Comparison of ENCODE assay signal across 8 cellular contexts in the genomic region with DNA sequence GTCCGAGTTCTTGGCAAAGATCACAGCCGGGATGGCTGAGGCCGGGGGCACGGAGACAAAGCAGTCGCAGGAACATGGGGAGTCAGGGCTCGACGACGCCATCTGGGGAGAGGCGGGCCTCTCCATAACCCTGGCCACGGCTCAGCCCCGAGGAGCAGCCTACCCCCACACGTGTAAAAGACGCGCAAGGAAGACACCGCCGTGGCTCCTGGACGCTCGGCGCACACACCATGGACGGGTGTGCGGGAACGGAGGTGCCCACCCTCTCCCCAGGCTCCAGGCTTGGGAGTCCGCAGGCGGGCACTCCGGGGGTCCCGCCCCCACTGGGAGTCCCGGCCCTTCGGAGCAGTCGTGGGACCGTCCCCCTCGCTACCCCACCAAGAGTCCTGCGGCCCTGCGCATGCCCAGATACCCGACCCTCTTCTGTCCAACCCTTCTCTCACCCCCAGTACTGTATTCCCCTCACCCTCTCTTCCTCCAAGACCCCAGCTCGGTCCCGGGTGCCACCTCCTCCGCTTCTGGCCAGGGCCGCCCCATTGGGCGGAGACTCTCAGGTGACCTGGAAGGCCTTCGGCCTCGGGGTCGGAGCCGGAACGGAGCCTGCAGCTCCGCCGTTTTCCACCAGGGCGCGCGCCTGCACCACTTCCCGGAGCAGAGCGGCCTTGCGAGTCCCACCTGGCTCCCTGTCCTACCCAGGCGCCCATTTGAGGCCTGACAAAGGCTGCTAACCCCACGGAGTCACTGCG. TPM values are rescaled to one million over a fixed set of nuclear protein-coding genes. Genes with fewer than 3 reads are reported as not detected.
DNase-seq lines count a peak whose midpoint lies in the region; ATAC-seq, FAIRE-seq and TF ChIP-seq lines count a peak whose summit lies in the region.

A gene (minus strand): TSS at position 532 of the 746 bp plus-strand sequence. CDS start 430 bp downstream, at position 102.

- TF ChIP-seq CTCF in D721Med (IDR thresholded peaks at IDR 0.05; ENCODE audit: insufficient read depth, missing control alignments) (peak; percentile 83), Panc1 (IDR thresholded peaks at IDR 0.05) (peak; percentile 99)

- CTCF ChIA-PET in Panc1 (lab: Charles Lee), result interaction anchor here (0.6 to 5.2 kb wide), 6 partner anchors 10 to 177 kb away, joined by 3 to 78 read pairs (median 4); a partner anchor contains a TSS
- CTCF ChIA-PET in naive thymus-derived CD4-positive, alpha-beta T cell (lab: Charles Lee), result interaction anchor here (0.6 to 11.5 kb wide), 7 partner anchors 10 to 130 kb away, joined by 3 to 290 read pairs (median 6); a partner anchor contains a TSS

- H3K27ac Mint-ChIP-seq in activated T-cell treated with anti-CD3 and anti-CD28 coated beads, Interleukin-2, amount 50 U/mL, for 72 hours, result peak within 1 kb of the TSS; percentile 27
- peak within 1 kb of the TSS; percentile 55 to 93 (median 86) for H3K27ac Mint-ChIP-seq in naive thymus-derived CD4-positive, alpha-beta T cell

- no peaks in the 10 kb centered on the region for H3K27me3 ChIP-seq in Panc1 (ENCODE audit: control insufficient read depth, insufficient read depth, low read length)
- peaks cover 0 to 6% of the 10 kb centered on the region in 2 donors for H3K27me3 ChIP-seq in naive thymus-derived CD4-positive, alpha-beta T cell (ENCODE audit: control insufficient read depth in 2 of 2, insufficient read depth in 2 of 2, low read length in 2 of 2)

- peaks cover 17% of the 10 kb centered on the region for H3K4me1 ChIP-seq in Panc1 (ENCODE audit: control insufficient read depth, insufficient read depth, low read length)
- peaks cover 19 to 21% of the 10 kb centered on the region in 2 donors for H3K4me1 ChIP-seq in naive thymus-derived CD4-positive, alpha-beta T cell (ENCODE audit: control insufficient read depth in 2 of 2, insufficient read depth in 2 of 2, low read length in 2 of 2)

- in situ Hi-C loops in Panc1 (cut with HindIII; ENCODE audit: low pct_unique_long_range_greater_than_20kb, low sequenced_read_pairs), result no loop called here

- intact Hi-C loops in Panc1 (cut with micrococcal nuclease; ENCODE audit: unreplicated experiment), result loop anchor here (1.0 to 5.0 kb wide), 3 partner anchors 49 to 176 kb away; a partner anchor contains a TSS
- intact Hi-C loops in naive thymus-derived CD4-positive, alpha-beta T cell (cut with micrococcal nuclease), result loop anchor here (1.0 to 10.0 kb wide), 9 partner anchors 10 to 776 kb away; a partner anchor contains a TSS

- TSS peak; percentile 94 for BruUV-seq in Panc1 (replicated peaks; lab: Mats Ljungman, UMichigan)

- ATAC-seq in GM21423 (IDR thresholded peaks at IDR 0.05; ENCODE audit: unreplicated experiment), result peak; percentile 81
- ATAC-seq in Panc1, result peak; percentile 91
- ATAC-seq in activated T-cell treated with anti-CD3 and anti-CD28 coated beads, Interleukin-2, amount 50 U/mL, for 72 hours (replicated peaks in 1 of 2), result peak; percentile 92 to 94
- peak; percentile 94 for ATAC-seq in naive thymus-derived CD4-positive, alpha-beta T cell

- DNase-seq in D721Med (ENCODE audit: insufficient read length, low spot score), result peak; percentile 90
- peak; percentile 74 for DNase-seq in Jurkat, Clone E6-1 (ENCODE audit: low read depth, low spot score)
- DNase-seq in Panc1 (ENCODE audit: low read depth, low spot score), result peak; percentile 52
- DNase-seq in activated T-cell treated with anti-CD3 and anti-CD28 coated beads, Interleukin-2, amount 50 U/mL, for 72 hours, result peak; percentile 93 to 97
- DNase-seq in fibroblast of gingiva (ENCODE audit: low read depth), result peak; percentile 79
- DNase-seq in naive thymus-derived CD4-positive, alpha-beta T cell, result peak; percentile 71 to 94 (median 81)
- peak; percentile 54 to 84 (median 76) for DNase-seq in stimulated activated naive CD4-positive, alpha-beta T cell (lab: John Stamatoyannopoulos, UW)

- H3K4me3 Mint-ChIP-seq in activated T-cell treated with anti-CD3 and anti-CD28 coated beads, Interleukin-2, amount 50 U/mL, for 72 hours, result peak within 1 kb of the TSS; percentile 90 to 99
- peak within 1 kb of the TSS; percentile 84 to 99 (median 94) for H3K4me3 Mint-ChIP-seq in naive thymus-derived CD4-positive, alpha-beta T cell

- H3K27me3 Mint-ChIP-seq in activated T-cell treated with anti-CD3 and anti-CD28 coated beads, Interleukin-2, amount 50 U/mL, for 72 hours (ENCODE audit: low read depth), result peaks cover 19% of the 10 kb centered on the region
- peaks cover 6 to 22% (median 18%) of the 10 kb centered on the region in 5 donors for H3K27me3 Mint-ChIP-seq in naive thymus-derived CD4-positive, alpha-beta T cell

- FAIRE-seq in D721Med (lab: Jason Lieb, UNC), result no peak

- no peaks in the 10 kb centered on the region for H3K9me3 ChIP-seq in Panc1 (ENCODE audit: control insufficient read depth, insufficient read depth, low read depth, low read length)
- no peaks in the 10 kb centered on the region for H3K9me3 ChIP-seq in naive thymus-derived CD4-positive, alpha-beta T cell (ENCODE audit: control insufficient read depth in 2 of 3, low read length in 3 of 3)

- H3K4me1 Mint-ChIP-seq in activated T-cell treated with anti-CD3 and anti-CD28 coated beads, Interleukin-2, amount 50 U/mL, for 72 hours (ENCODE audit: low read depth), result peaks cover 38% of the 10 kb centered on the region
- H3K4me1 Mint-ChIP-seq in naive thymus-derived CD4-positive, alpha-beta T cell, result peaks cover 9 to 50% (median 38%) of the 10 kb centered on the region in 7 donors

- no peaks in the 10 kb centered on the region for H3K36me3 ChIP-seq in Panc1 (ENCODE audit: control insufficient read depth, insufficient read depth, low read length)
- peaks cover 0 to 24% (median 0%) of the 10 kb centered on the region in 3 experiments for H3K36me3 ChIP-seq in naive thymus-derived CD4-positive, alpha-beta T cell (ENCODE audit: control insufficient read depth in 2 of 3, insufficient read depth in 3 of 3, low read length in 3 of 3)

- peaks cover 0 to 1% of the 10 kb centered on the region in 2 donors for H3K36me3 Mint-ChIP-seq in activated T-cell treated with anti-CD3 and anti-CD28 coated beads, Interleukin-2, amount 50 U/mL, for 72 hours (ENCODE audit: insufficient read depth in 2 of 2)
- peaks cover 0 to 4% (median under 1%) of the 10 kb centered on the region in 5 donors for H3K36me3 Mint-ChIP-seq in naive thymus-derived CD4-positive, alpha-beta T cell

- peak within 1 kb of the TSS; percentile 76 for H3K27ac ChIP-seq in Panc1 (ENCODE audit: low read length)
- H3K27ac ChIP-seq in naive thymus-derived CD4-positive, alpha-beta T cell (ENCODE audit: low read depth, low read length), result peak within 1 kb of the TSS; percentile 75

- POLR2A ChIA-PET in Panc1 (lab: Charles Lee), result no interaction called here
- POLR2A ChIA-PET in naive thymus-derived CD4-positive, alpha-beta T cell (lab: Charles Lee), result interaction anchor here (0.6 to 5.0 kb wide), 7 partner anchors 9 to 131 kb away, joined by 3 to 42 read pairs (median 11); a partner anchor contains a TSS

- H3K4me3 ChIP-seq in Jurkat, Clone E6-1 (ENCODE audit: low read length), result peak within 1 kb of the TSS; percentile 81
- H3K4me3 ChIP-seq in Panc1 (ENCODE audit: low read depth in 2 of 2, low read length in 2 of 2), result peak within 1 kb of the TSS; percentile 84 to 90
- H3K4me3 ChIP-seq in naive thymus-derived CD4-positive, alpha-beta T cell (ENCODE audit: low read length), result peak within 1 kb of the TSS; percentile 95

- no peaks in the 10 kb centered on the region for H3K9me3 Mint-ChIP-seq in activated T-cell treated with anti-CD3 and anti-CD28 coated beads, Interleukin-2, amount 50 U/mL, for 72 hours
- H3K9me3 Mint-ChIP-seq in naive thymus-derived CD4-positive, alpha-beta T cell, result no peaks in the 10 kb centered on the region

RNA-seq across cellular contexts. Expression of the gene that starts here (rescaled TPM):
- polyA plus RNA-seq in Jurkat, Clone E6-1 (2012; ENCODE audit: insufficient read depth, insufficient read length), result 50.8 TPM
- total RNA-seq in Panc1 (2021; ENCODE audit: unreplicated experiment), result 34.9 TPM
- 52.2 TPM for polyA plus RNA-seq in Panc1 (2012; ENCODE audit: insufficient read length)
- total RNA-seq in activated T-cell treated with anti-CD3 and anti-CD28 coated beads, Interleukin-2, amount 50 U/mL, for 72 hours, result 10 to 100 TPM; 16.1 to 17.6 TPM
- 10 to 100 TPM; 33.4 to 55.9 (median 41.4) TPM for total RNA-seq in naive thymus-derived CD4-positive, alpha-beta T cell
- 10 to 100 TPM; 27.5 to 34.8 TPM for polyA plus RNA-seq in naive thymus-derived CD4-positive, alpha-beta T cell

Comparison
In these comparisons a context has a peak if more than half of its experiments do, and no peak if none do; other contexts are left out.
1. Peak in every context shown above with its lines: DNase-seq, ATAC-seq, H3K4me3 ChIP-seq and H3K27ac ChIP-seq.